In the genomic region with DNA sequence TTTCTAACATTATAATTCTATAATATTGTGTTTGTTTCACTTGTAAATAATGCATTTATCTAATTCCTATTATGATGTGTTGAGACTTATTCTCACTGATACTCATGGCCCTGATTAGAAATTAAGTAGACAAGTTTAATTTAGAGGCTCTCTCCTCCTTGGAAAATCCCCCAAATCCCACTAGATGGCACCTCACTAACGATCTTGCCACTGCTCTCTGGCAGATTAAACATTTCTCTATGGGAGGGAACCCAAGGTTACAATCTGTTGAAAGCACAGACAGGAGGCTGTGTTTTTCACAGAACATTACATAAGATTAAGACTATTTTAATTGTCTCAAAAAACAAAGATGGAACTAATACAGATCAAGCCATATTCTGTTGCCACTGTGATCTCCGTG, we compare ENCODE assay signal across 10 cellular contexts.
DNase-seq lines count a peak whose midpoint lies in the region; ATAC-seq, FAIRE-seq and TF ChIP-seq lines count a peak whose summit lies in the region.
"Had no signal": no experiment of that assay in that cellular context is flagged by ENCODE, and none has a peak within 500 bp of the region (broad histone marks: within the 10 kb centered on the region; RNA-seq: fewer than 3 reads in every experiment).

No MANE protein-coding gene starts in this region.

- H3K4me2 ChIP-seq in OCI-LY1 (ENCODE audit: low read length): no peak overlapping the region

- no peaks in the 10 kb centered on the region for H3K27me3 Mint-ChIP-seq in activated T-cell treated with anti-CD3 and anti-CD28 coated beads, Interleukin-2, amount 50 U/mL, for 4 hours (ENCODE audit: low read depth)
- H3K27me3 Mint-ChIP-seq: activated naive CD8-positive, alpha-beta T cell treated with anti-CD3 and anti-CD28 coated beads, Interleukin-2, amount 10 ng/mL, durations not matched to agents 7 days and 5 days had no signal

- TF ChIP-seq CTCF in OCI-LY1 (IDR thresholded peaks at IDR 0.05; ENCODE audit: low read length): peak; percentile 48

- no peak for ATAC-seq in GM21447 (IDR thresholded peaks at IDR 0.05; ENCODE audit: unreplicated experiment)
- no peak for ATAC-seq in activated T-cell treated with anti-CD3 and anti-CD28 coated beads, Interleukin-2, amount 50 U/mL, for 4 hours

- no peaks in the 10 kb centered on the region for H3K9me2 ChIP-seq in OCI-LY1 (ENCODE audit: low read depth, low read length)

- H3K79me2 ChIP-seq in OCI-LY1 (ENCODE audit: insufficient read depth, low read length): no peaks in the 10 kb centered on the region

- H3F3A ChIP-seq in OCI-LY1 (ENCODE audit: insufficient read depth, low read length): no peaks in the 10 kb centered on the region

- H3K36me3 Mint-ChIP-seq in activated T-cell treated with anti-CD3 and anti-CD28 coated beads, Interleukin-2, amount 50 U/mL, for 4 hours (ENCODE audit: insufficient read depth): no peaks in the 10 kb centered on the region
- H3K36me3 Mint-ChIP-seq: activated naive CD8-positive, alpha-beta T cell treated with anti-CD3 and anti-CD28 coated beads, Interleukin-2, amount 10 ng/mL, durations not matched to agents 7 days and 5 days had no signal

- no peaks in the 10 kb centered on the region for H3K4me1 ChIP-seq in OCI-LY1 (ENCODE audit: insufficient read depth, low read length, severe bottlenecking)

- in situ Hi-C loops in ACHN (cut with HindIII; ENCODE audit: low pct_ligation_motif_present, low pct_unique_long_range_greater_than_20kb, low sequenced_read_pairs): no loop called here

- peak; percentile 32 for DNase-seq in ACHN
- DNase-seq in HTR-8/SVneo (ENCODE audit: insufficient read length, low spot score): peak; percentile 3
- peak; percentile 51 for DNase-seq in fibroblast of peridontal ligament (ENCODE audit: extremely low read depth)
- no peak for DNase-seq in COLO668 (lab: John Stamatoyannopoulos, UW; ENCODE audit: unreplicated experiment)
- no peak for DNase-seq in activated T-cell treated with anti-CD3 and anti-CD28 coated beads, Interleukin-2, amount 50 U/mL, for 4 hours
- DNase-seq in effector CD8-positive, alpha-beta T cell (lab: John Stamatoyannopoulos, UW): no peak
- DNase-seq: activated naive CD8-positive, alpha-beta T cell treated with anti-CD3 and anti-CD28 coated beads, Interleukin-2, amount 10 ng/mL, durations not matched to agents 7 days and 5 days had no signal

- H3K27ac ChIP-seq in OCI-LY1 (ENCODE audit: low read depth, low read length, poor library complexity, severe bottlenecking): no peak overlapping the region
- H3K27ac ChIP-seq: HL-60 had no signal

- H2AFZ ChIP-seq in OCI-LY1 (ENCODE audit: low read length): peak overlapping the region; percentile 81

- H3K36me3 ChIP-seq in OCI-LY1 (ENCODE audit: insufficient read depth, low read length): no peaks in the 10 kb centered on the region

- H3K4me3 Mint-ChIP-seq in activated T-cell treated with anti-CD3 and anti-CD28 coated beads, Interleukin-2, amount 50 U/mL, for 4 hours: no peak overlapping the region
- H3K4me3 Mint-ChIP-seq: activated naive CD8-positive, alpha-beta T cell treated with anti-CD3 and anti-CD28 coated beads, Interleukin-2, amount 10 ng/mL, durations not matched to agents 7 days and 5 days had no signal

- no peak for FAIRE-seq in HTR-8/SVneo (lab: Jason Lieb, UNC)

- no peak overlapping the region for H3K9ac ChIP-seq in OCI-LY1 (ENCODE audit: low read length)

- no peaks in the 10 kb centered on the region for H3K27me3 ChIP-seq in OCI-LY1 (ENCODE audit: insufficient read depth, low read length)

- no peaks in the 10 kb centered on the region for H3K4me1 Mint-ChIP-seq in activated T-cell treated with anti-CD3 and anti-CD28 coated beads, Interleukin-2, amount 50 U/mL, for 4 hours (ENCODE audit: low read depth)
- H3K4me1 Mint-ChIP-seq: activated naive CD8-positive, alpha-beta T cell treated with anti-CD3 and anti-CD28 coated beads, Interleukin-2, amount 10 ng/mL, durations not matched to agents 7 days and 5 days had no signal

- no peaks in the 10 kb centered on the region for H4K20me1 ChIP-seq in OCI-LY1 (ENCODE audit: insufficient read depth, low read length)

- H3K9me3 Mint-ChIP-seq in activated T-cell treated with anti-CD3 and anti-CD28 coated beads, Interleukin-2, amount 50 U/mL, for 4 hours: no peaks in the 10 kb centered on the region
- H3K9me3 Mint-ChIP-seq: activated naive CD8-positive, alpha-beta T cell treated with anti-CD3 and anti-CD28 coated beads, Interleukin-2, amount 10 ng/mL, durations not matched to agents 7 days and 5 days had no signal

- H3K4me3 ChIP-seq in OCI-LY1 (ENCODE audit: low read depth, low read length, poor library complexity, severe bottlenecking): no peak overlapping the region

- H3K9me3 ChIP-seq in OCI-LY1 (ENCODE audit: low read length): no peaks in the 10 kb centered on the region

Comparison
In these comparisons a context has a peak if more than half of its experiments do, and no peak if none do; other contexts are left out.
1. DNase-seq: peak in ACHN (single experiment), HTR-8/SVneo (single experiment) and fibroblast of peridontal ligament (single experiment); none in COLO668 (single experiment), activated T-cell treated with anti-CD3 and anti-CD28 coated beads, Interleukin-2, amount 50 U/mL, for 4 hours (single experiment) and effector CD8-positive, alpha-beta T cell (single experiment).